Comparison of ENCODE assay signal across 9 cellular contexts in the genomic region with DNA sequence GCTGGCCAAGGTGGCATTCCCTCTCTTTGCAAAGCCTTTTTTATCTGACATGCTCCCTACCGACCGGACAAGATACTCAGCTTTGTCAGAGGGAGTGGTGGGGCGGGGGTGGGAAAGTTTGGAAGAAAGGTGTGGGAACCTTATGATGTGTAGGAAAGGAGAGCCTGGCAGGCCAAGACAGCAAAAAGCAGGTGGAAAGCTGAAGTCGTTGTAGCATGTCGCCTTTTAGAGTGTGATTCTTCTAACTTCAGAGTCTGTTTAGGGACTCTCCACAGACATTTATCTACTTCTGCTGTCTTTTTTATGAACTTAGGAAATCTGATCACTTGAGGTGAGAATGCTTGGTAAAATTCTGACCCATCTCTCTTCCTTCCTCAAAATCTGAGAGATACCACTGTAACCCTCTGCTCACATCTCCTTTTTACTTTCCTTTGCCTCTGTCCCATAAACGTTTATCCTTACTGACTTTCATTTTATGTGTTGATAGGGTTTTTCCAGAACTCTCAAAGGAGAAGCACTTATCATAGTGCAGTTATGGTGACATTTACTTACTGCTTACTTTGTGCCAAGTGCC. TPM values are rescaled to one million over a fixed set of nuclear protein-coding genes. Genes with fewer than 3 reads are reported as not detected.
DNase-seq lines count a peak whose midpoint lies in the region; ATAC-seq and TF ChIP-seq lines count a peak whose summit lies in the region.
"Had no signal": no experiment of that assay in that cellular context is flagged by ENCODE, and none has a peak within 500 bp of the region (broad histone marks: within the 10 kb centered on the region; RNA-seq: fewer than 3 reads in every experiment).

No MANE protein-coding gene starts in this region.

- H3K36me3 ChIP-seq in Panc1 (ENCODE audit: control insufficient read depth, insufficient read depth, low read length) = no peaks in the 10 kb centered on the region
- H3K36me3 ChIP-seq: ascending aorta had no signal

- POLR2A ChIA-PET in Panc1 (lab: Charles Lee) = no interaction called here

- no peaks in the 10 kb centered on the region for H3K9me3 ChIP-seq in Panc1 (ENCODE audit: control insufficient read depth, insufficient read depth, low read depth, low read length)
- H3K9me3 ChIP-seq: ascending aorta had no signal

- BruUV-seq in Panc1 (replicated peaks; lab: Mats Ljungman, UMichigan) = no TSS peak

- TF ChIP-seq CTCF in Panc1 (IDR thresholded peaks at IDR 0.05) = no peak

- in situ Hi-C loops in Panc1 (cut with HindIII; ENCODE audit: low pct_unique_long_range_greater_than_20kb, low sequenced_read_pairs) = no loop called here

- no peak overlapping the region for H3K4me3 ChIP-seq in Panc1 (ENCODE audit: low read depth in 2 of 2, low read length in 2 of 2)
- H3K4me3 ChIP-seq: ascending aorta had no signal

- peak overlapping the region; percentile 49; the same call in 1 of the 2 replicates for H3K27ac ChIP-seq in Panc1 (ENCODE audit: low read length)
- H3K27ac ChIP-seq: ascending aorta had no signal

- CTCF ChIA-PET in Panc1 (lab: Charles Lee) = no interaction called here

- intact Hi-C loops in Panc1 (cut with micrococcal nuclease; ENCODE audit: unreplicated experiment) = no loop called here
- intact Hi-C loops in sciatic nerve (cut with DNase I) = no loop called here

- H3K27me3 ChIP-seq in Panc1 (ENCODE audit: control insufficient read depth, insufficient read depth, low read length) = no peaks in the 10 kb centered on the region
- H3K27me3 ChIP-seq: ascending aorta had no signal

- ATAC-seq in GM19324 (IDR thresholded peaks at IDR 0.05; ENCODE audit: low FRiP score, unreplicated experiment) = peak; percentile 27
- peak; percentile 38 for ATAC-seq in HG02885 (IDR thresholded peaks at IDR 0.05; ENCODE audit: poor library complexity, unreplicated experiment)
- ATAC-seq in Panc1 = no peak
- ATAC-seq in sciatic nerve = peak; percentile 26

- no peak for DNase-seq in Panc1 (ENCODE audit: low read depth, low spot score)
- DNase-seq in sciatic nerve (ENCODE audit: low spot score) = no peak
- no peak for DNase-seq in NCI-H2227 (lab: John Stamatoyannopoulos, UW; ENCODE audit: unreplicated experiment)
- DNase-seq in NCI-H2029 treated with DMSO at 0.1 percent for 48 hours (lab: John Stamatoyannopoulos, UW) = no peak
- DNase-seq in UCSD-AML1 (lab: John Stamatoyannopoulos, UW; ENCODE audit: unreplicated experiment) = no peak
- no peak for DNase-seq in T-helper 1 cell

- peaks cover 11% of the 10 kb centered on the region for H3K4me1 ChIP-seq in Panc1 (ENCODE audit: control insufficient read depth, insufficient read depth, low read length)
- H3K4me1 ChIP-seq: ascending aorta had no signal

RNA-seq across cellular contexts. Expression of a gene that starts 8.2 kb away (rescaled TPM):
- total RNA-seq in Panc1 (2021; ENCODE audit: unreplicated experiment) = 29.6 TPM
- polyA plus RNA-seq in Panc1 (2012; ENCODE audit: insufficient read length) = 16.2 TPM
- total RNA-seq in sciatic nerve = 109 TPM

RNA-seq across cellular contexts. Expression of a gene that starts 25.2 kb away (rescaled TPM):
- total RNA-seq in Panc1 (2021; ENCODE audit: unreplicated experiment) = 20.6 TPM
- 25.7 TPM for polyA plus RNA-seq in Panc1 (2012; ENCODE audit: insufficient read length)
- total RNA-seq in sciatic nerve = 21.5 TPM

RNA-seq across cellular contexts. Expression of a gene that starts 47.2 kb away (rescaled TPM):
- 0.36 TPM for total RNA-seq in Panc1 (2021; ENCODE audit: unreplicated experiment)
- not detected for polyA plus RNA-seq in Panc1 (2012; ENCODE audit: insufficient read length)
- total RNA-seq in sciatic nerve = 13.3 TPM

Comparison
In these comparisons a context has a peak if more than half of its experiments do, and no peak if none do; other contexts are left out.
1. RNA of a gene that starts 47.2 kb away (total RNA-seq): 13.3 TPM in sciatic nerve (single experiment); 0.36 TPM in Panc1 (single experiment); every median in the first group is over 10 times any median in the second.